ENCODE assay signal across 8 cellular contexts in genomic region chr22:29470159-29470855, GRCh38. TPM values are rescaled to one million over a fixed set of nuclear protein-coding genes. Genes with fewer than 3 reads are reported as not detected.
DNase-seq lines count a peak whose midpoint lies in the region; ATAC-seq and TF ChIP-seq lines count a peak whose summit lies in the region.

No MANE protein-coding gene starts in this region.

- no peak overlapping the region for H3K27ac Mint-ChIP-seq in glutamatergic neuron (ENCODE audit: unreplicated experiment)

- no peaks in the 10 kb centered on the region for H3K36me3 Mint-ChIP-seq in glutamatergic neuron (ENCODE audit: unreplicated experiment)

- H3K27ac ChIP-seq in PC-3 (ENCODE audit: low read length) (no peak overlapping the region), upper lobe of left lung (no peak overlapping the region)

- H3K9ac ChIP-seq in PC-3 (ENCODE audit: low read length) = no peak overlapping the region

- H3K4me1 ChIP-seq in HAP-1 (peaks cover 5% of the 10 kb centered on the region; the same call in 1 of the 2 replicates), PC-3 (ENCODE audit: insufficient read depth, low read length) (no peaks in the 10 kb centered on the region), upper lobe of left lung (peaks cover 5 to 10% (median 8%) of the 10 kb centered on the region in 4 donors)

- H3K4me3 ChIP-seq in AG10803 (ENCODE audit: low read length) = peak overlapping the region; percentile 26
- H3K4me3 ChIP-seq in HAP-1 = peak overlapping the region; percentile 35
- H3K4me3 ChIP-seq in PC-3 (ENCODE audit: low read length) = no peak overlapping the region
- H3K4me3 ChIP-seq in upper lobe of left lung = peak overlapping the region in 3 of 4 donors; percentile 25 to 42 (median 38)

- H3K4me1 Mint-ChIP-seq in glutamatergic neuron (ENCODE audit: low read depth, unreplicated experiment) = peaks cover 5% of the 10 kb centered on the region

- POLR2A ChIA-PET in PC-3 (lab: Charles Lee; ENCODE audit: unreplicated experiment) = no interaction called here

- in situ Hi-C loops in HAP-1 (cut with MboI; ENCODE audit: low sequenced_read_pairs) = no loop called here

- H3K79me2 ChIP-seq in PC-3 (ENCODE audit: low read length) = no peaks in the 10 kb centered on the region

- H3K27me3 ChIP-seq in HAP-1 (ENCODE audit: low read depth) (peaks cover 2% of the 10 kb centered on the region; the same call in 1 of the 2 replicates), PC-3 (ENCODE audit: low read length) (no peaks in the 10 kb centered on the region), upper lobe of left lung (peaks cover 0 to 9% (median 2%) of the 10 kb centered on the region in 4 donors)

- H2AFZ ChIP-seq in PC-3 (ENCODE audit: low read length) = no peak overlapping the region

- peaks cover 1% of the 10 kb centered on the region for H3K27me3 Mint-ChIP-seq in glutamatergic neuron (ENCODE audit: unreplicated experiment)

- TF ChIP-seq POLR2A in upper lobe of left lung (IDR thresholded peaks at IDR 0.05) = no peak

- TF ChIP-seq CTCF in AG10803 (conservative IDR thresholded peaks at IDR 0.05; ENCODE audit: low read length) (peak; percentile 62), PC-3 (conservative IDR thresholded peaks at IDR 0.05; ENCODE audit: low read depth, low read length) (peak; percentile 57), glutamatergic neuron (IDR thresholded peaks at IDR 0.05; ENCODE audit: partially characterized antibody, unreplicated experiment) (peak; percentile 99), upper lobe of left lung (IDR thresholded peaks at IDR 0.05) (peak; percentile 75 to 89 (median 82))

- peak overlapping the region; percentile 66 for H3K4me3 Mint-ChIP-seq in glutamatergic neuron (ENCODE audit: unreplicated experiment)

- no TSS peak for BruUV-seq in PC-3 (replicated peaks; lab: Mats Ljungman, UMichigan)

- H3K9me3 ChIP-seq in HAP-1 (no peaks in the 10 kb centered on the region), PC-3 (ENCODE audit: low read length) (no peaks in the 10 kb centered on the region), upper lobe of left lung (no peaks in the 10 kb centered on the region)

- no peak overlapping the region for H3K4me2 ChIP-seq in PC-3 (ENCODE audit: low read length)

- DNase-seq in AG10803 (ENCODE audit: low read depth) = peak; percentile 22
- DNase-seq in HAP-1 (ENCODE audit: low spot score in 2 of 2) = peak; percentile 50 to 91
- DNase-seq in PC-3 = no peak
- peak; percentile 51 for DNase-seq in activated gamma-delta T cell treated with Interleukin-2 at 50 U/mL for 16 hours
- peak; percentile 95 for DNase-seq in glutamatergic neuron
- DNase-seq in posterior cingulate gyrus = peak; percentile 43 to 96 (median 72)
- DNase-seq in upper lobe of left lung = peak; percentile 67 to 95

- H4K20me1 ChIP-seq in PC-3 (ENCODE audit: low read length) = no peaks in the 10 kb centered on the region

- no peak for ATAC-seq in PC-3
- ATAC-seq in upper lobe of left lung (ENCODE audit: low FRiP score in 2 of 2) = peak; percentile 84 to 88
- no peak for ATAC-seq in GM18867 (IDR thresholded peaks at IDR 0.05; ENCODE audit: unreplicated experiment)

- TF ChIP-seq EP300 in upper lobe of left lung (IDR thresholded peaks at IDR 0.05) = no peak

- CTCF ChIA-PET in PC-3 (lab: Charles Lee) = no interaction called here

- H3K9me3 Mint-ChIP-seq in glutamatergic neuron (ENCODE audit: unreplicated experiment) = peaks cover 2% of the 10 kb centered on the region

- H3F3A ChIP-seq in PC-3 (ENCODE audit: low read length, unreplicated experiment) = no peaks in the 10 kb centered on the region

- WGBS in upper lobe of left lung, 2 donors = 19 to 38% methylated on average over 29 to 49 of the region's 54 CpGs

- H3K9me2 ChIP-seq in PC-3 (replicated peaks; ENCODE audit: low read length) = no peaks in the 10 kb centered on the region

- intact Hi-C loops in PC-3 (cut with micrococcal nuclease) (no loop called here), posterior cingulate gyrus (cut with DNase I) (no loop called here)

- H3K36me3 ChIP-seq in HAP-1 (replicated peaks) (no peaks in the 10 kb centered on the region), PC-3 (ENCODE audit: low read depth, low read length) (no peaks in the 10 kb centered on the region), upper lobe of left lung (no peaks in the 10 kb centered on the region)

RNA-seq across cellular contexts. Expression of gene NEFH, which starts 9.7 kb away (rescaled TPM):
- total RNA-seq in PC-3 (2014; rRNA removed) (0.29 TPM in 1 of 2 replicates, not detected in the other), glutamatergic neuron (ENCODE audit: unreplicated experiment) (27.1 TPM), upper lobe of left lung (under 1 TPM in 3 of 6 donors, not detected in 3; 0.26 to 0.94 (median 0.46) TPM)

RNA-seq across cellular contexts. Expression of gene RFPL1, which starts 31.9 kb away (rescaled TPM):
- total RNA-seq in PC-3 (2014; rRNA removed) (not detected in 2 replicates), glutamatergic neuron (ENCODE audit: unreplicated experiment) (not detected), upper lobe of left lung (not detected)

Comparison
In these comparisons a context has a peak if more than half of its experiments do, and no peak if none do; other contexts are left out.
1. ATAC-seq: peak in upper lobe of left lung (2 of 2); none in PC-3 (single experiment) and GM18867 (single experiment).
2. RNA of gene NEFH, which starts 9.7 kb away (total RNA-seq): 27.1 TPM in glutamatergic neuron (single experiment); 0.26 to 0.94 TPM in upper lobe of left lung and 0.29 TPM in PC-3; every median in the first group is over 10 times any median in the second.
3. Peak in every context shown above with its lines, with median percentiles within 50 percentile points of each other: CTCF ChIP-seq.